8 cellular contexts compared by ENCODE assay signal in genomic region chr9:125758986-125759811, GRCh38. TPM values are rescaled to one million over a fixed set of nuclear protein-coding genes. Genes with fewer than 3 reads are reported as not detected.
DNase-seq lines count a peak whose midpoint lies in the region; ATAC-seq and TF ChIP-seq lines count a peak whose summit lies in the region.

No MANE protein-coding gene starts in this region.

- TF ChIP-seq CTCF in osteocyte (IDR thresholded peaks at IDR 0.05) (no peak), MCF 10A (IDR thresholded peaks at IDR 0.05; ENCODE audit: unreplicated experiment) (no peak)

- peaks cover 17% of the 10 kb centered on the region for H3K4me1 Mint-ChIP-seq in activated CD4-positive, alpha-beta T cell treated with anti-CD3 and anti-CD28 coated beads, Interleukin-2, amount 10 ng/mL, durations not matched to agents 7 days and 5 days
- peaks cover 30% of the 10 kb centered on the region for H3K4me1 Mint-ChIP-seq in osteocyte (ENCODE audit: unreplicated experiment)
- peaks cover 9% of the 10 kb centered on the region for H3K4me1 Mint-ChIP-seq in MCF 10A (ENCODE audit: insufficient read depth, unreplicated experiment)

- no peak overlapping the region for H3K27ac Mint-ChIP-seq in activated CD4-positive, alpha-beta T cell treated with anti-CD3 and anti-CD28 coated beads, Interleukin-2, amount 10 ng/mL, durations not matched to agents 7 days and 5 days
- H3K27ac Mint-ChIP-seq in osteocyte (ENCODE audit: unreplicated experiment) (no peak overlapping the region), MCF 10A (ENCODE audit: low read depth, unreplicated experiment) (no peak overlapping the region)

- H3K4me3 Mint-ChIP-seq in activated CD4-positive, alpha-beta T cell treated with anti-CD3 and anti-CD28 coated beads, Interleukin-2, amount 10 ng/mL, durations not matched to agents 7 days and 5 days: peak overlapping the region; percentile 49
- H3K4me3 Mint-ChIP-seq in osteocyte (ENCODE audit: unreplicated experiment) (peak overlapping the region; percentile 56), MCF 10A (ENCODE audit: unreplicated experiment) (no peak overlapping the region)

- no TSS peak for BruUV-seq in MCF 10A (replicated peaks; lab: Mats Ljungman, UMichigan)

- no peak for ATAC-seq in HG02571 (IDR thresholded peaks at IDR 0.05; ENCODE audit: unreplicated experiment)

- POLR2A ChIA-PET in activated CD4-positive, alpha-beta T cell treated with anti-CD3 and anti-CD28 coated beads, Interleukin-2, amount 10 ng/mL, durations not matched to agents 7 days and 5 days (lab: Charles Lee): no interaction called here
- POLR2A ChIA-PET in MCF 10A (lab: Yijun Ruan, JAX): interaction anchor here (0.7 to 2.2 kb wide), 5 partner anchors 8 to 70 kb away, joined by 3 to 12 read pairs (median 3); no protein-coding TSS in a partner anchor

- CTCF ChIA-PET in activated CD4-positive, alpha-beta T cell treated with anti-CD3 and anti-CD28 coated beads, Interleukin-2, amount 10 ng/mL, durations not matched to agents 7 days and 5 days (lab: Charles Lee): interaction anchor here (0.5 to 1.7 kb wide), 2 partner anchors 11 to 270 kb away, joined by 3 to 5 read pairs; no protein-coding TSS in a partner anchor
- CTCF ChIA-PET in MCF 10A (lab: Yijun Ruan, JAX): interaction anchor here (0.6 to 0.8 kb wide), 2 partner anchors 9 to 201 kb away, joined by 3 read pairs; no protein-coding TSS in a partner anchor

- no peaks in the 10 kb centered on the region for H3K9me3 Mint-ChIP-seq in activated CD4-positive, alpha-beta T cell treated with anti-CD3 and anti-CD28 coated beads, Interleukin-2, amount 10 ng/mL, durations not matched to agents 7 days and 5 days
- H3K9me3 Mint-ChIP-seq in osteocyte (ENCODE audit: unreplicated experiment) (no peaks in the 10 kb centered on the region), MCF 10A (ENCODE audit: unreplicated experiment) (no peaks in the 10 kb centered on the region)

- peaks cover 5% of the 10 kb centered on the region for H3K36me3 Mint-ChIP-seq in activated CD4-positive, alpha-beta T cell treated with anti-CD3 and anti-CD28 coated beads, Interleukin-2, amount 10 ng/mL, durations not matched to agents 7 days and 5 days (ENCODE audit: low read depth)
- H3K36me3 Mint-ChIP-seq in osteocyte (ENCODE audit: unreplicated experiment): peaks cover 3% of the 10 kb centered on the region
- H3K36me3 Mint-ChIP-seq in MCF 10A (ENCODE audit: insufficient read depth, unreplicated experiment): no peaks in the 10 kb centered on the region

- no peaks in the 10 kb centered on the region for H3K27me3 Mint-ChIP-seq in activated CD4-positive, alpha-beta T cell treated with anti-CD3 and anti-CD28 coated beads, Interleukin-2, amount 10 ng/mL, durations not matched to agents 7 days and 5 days
- H3K27me3 Mint-ChIP-seq in osteocyte (ENCODE audit: unreplicated experiment) (no peaks in the 10 kb centered on the region), MCF 10A (ENCODE audit: insufficient read depth, unreplicated experiment) (no peaks in the 10 kb centered on the region)

- DNase-seq in activated CD4-positive, alpha-beta T cell treated with anti-CD3 and anti-CD28 coated beads, Interleukin-2, amount 10 ng/mL, durations not matched to agents 7 days and 5 days: no peak
- no peak for DNase-seq in activated CD4-positive, alpha-beta T cell treated with anti-CD3 and anti-CD28 coated beads for 4 hours
- DNase-seq in NOMO-1 treated with dmso at 0.1 percent for 144 hours (lab: John Stamatoyannopoulos, UW; ENCODE audit: unreplicated experiment) (peak; percentile 80), fibroblast of gingiva (ENCODE audit: low read depth) (peak; percentile 56), osteocyte (ENCODE audit: extremely low spot score, unreplicated experiment) (no peak), HPDE6-E6E7 (ENCODE audit: extremely low spot score) (no peak), MCF 10A (ENCODE audit: unreplicated experiment) (no peak)

- intact Hi-C loops in MCF 10A (cut with micrococcal nuclease): no loop called here

RNA-seq across cellular contexts. Expression of gene PBX3, which starts 12.0 kb away (rescaled TPM):
- total RNA-seq in activated CD4-positive, alpha-beta T cell treated with anti-CD3 and anti-CD28 coated beads, Interleukin-2, amount 10 ng/mL, durations not matched to agents 7 days and 5 days: 10 to 100 TPM; 21.5 to 22.5 TPM
- total RNA-seq in osteocyte (16.0 and 16.1 TPM in 2 replicates), MCF 10A (2022) (17.5 and 21.4 TPM in 2 replicates)

RNA-seq across cellular contexts. Expression of gene MAPKAP1, which starts 52.2 kb away (rescaled TPM):
- total RNA-seq in activated CD4-positive, alpha-beta T cell treated with anti-CD3 and anti-CD28 coated beads, Interleukin-2, amount 10 ng/mL, durations not matched to agents 7 days and 5 days: 10 to 100 TPM; 58.7 to 63.6 TPM
- total RNA-seq in osteocyte (67.2 and 76.9 TPM in 2 replicates), MCF 10A (2022) (74.9 and 111 TPM in 2 replicates)

Comparison
In these comparisons a context has a peak if more than half of its experiments do, and no peak if none do; other contexts are left out.
1. DNase-seq: peak in NOMO-1 treated with dmso at 0.1 percent for 144 hours (single experiment) and fibroblast of gingiva (single experiment); none in activated CD4-positive, alpha-beta T cell treated with anti-CD3 and anti-CD28 coated beads, Interleukin-2, amount 10 ng/mL, durations not matched to agents 7 days and 5 days (single experiment), activated CD4-positive, alpha-beta T cell treated with anti-CD3 and anti-CD28 coated beads for 4 hours (0 of 2), osteocyte (single experiment), HPDE6-E6E7 (single experiment) and MCF 10A (single experiment).